ENCODE assay signal across 1 cellular context in genomic region chr6:42095776-42096541, GRCh38.
TF ChIP-seq lines count a peak whose summit lies in the region.

No MANE protein-coding gene starts in this region.

TF ChIP-seq in K562, 482 proteins besides CTCF, POLR2A, EP300 and RAD21 (continued from another document):
- no peak for TF ChIP-seq ZNF609 (CRISPR knock-in tag; IDR thresholded peaks at IDR 0.05; ENCODE audit: borderline replicate concordance)
- no peak for TF ChIP-seq DEAF1 (CRISPR knock-in tag; IDR thresholded peaks at IDR 0.05)
- peak; percentile 76 for TF ChIP-seq ZNF592 (IDR thresholded peaks at IDR 0.05)
- no peak for TF ChIP-seq ZNF57 (CRISPR knock-in tag; IDR thresholded peaks at IDR 0.05)
- TF ChIP-seq POLR2AphosphoS5 (IDR thresholded peaks at IDR 0.05; ENCODE audit: control insufficient read depth, insufficient read depth, low read depth, low read length), result no peak
- TF ChIP-seq ZC3H4 (CRISPR knock-in tag; IDR thresholded peaks at IDR 0.05; ENCODE audit: borderline replicate concordance), result no peak
- 0 out of 2 replicates have a peak, but pooled peaks have one; percentile 38 for TF ChIP-seq HDAC8 (tag; IDR thresholded peaks at IDR 0.05)
- TF ChIP-seq ZNF707 (CRISPR knock-in tag; conservative IDR thresholded peaks at IDR 0.05), result no peak
- TF ChIP-seq, protein P1, sequence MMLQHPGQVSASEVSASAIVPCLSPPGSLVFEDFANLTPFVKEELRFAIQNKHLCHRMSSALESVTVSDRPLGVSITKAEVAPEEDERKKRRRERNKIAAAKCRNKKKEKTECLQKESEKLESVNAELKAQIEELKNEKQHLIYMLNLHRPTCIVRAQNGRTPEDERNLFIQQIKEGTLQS (IDR thresholded peaks at IDR 0.05), result no peak
- TF ChIP-seq, protein P1 (CRISPR knock-in tag; conservative IDR thresholded peaks at IDR 0.05), result no peak
- TF ChIP-seq, protein P2, sequence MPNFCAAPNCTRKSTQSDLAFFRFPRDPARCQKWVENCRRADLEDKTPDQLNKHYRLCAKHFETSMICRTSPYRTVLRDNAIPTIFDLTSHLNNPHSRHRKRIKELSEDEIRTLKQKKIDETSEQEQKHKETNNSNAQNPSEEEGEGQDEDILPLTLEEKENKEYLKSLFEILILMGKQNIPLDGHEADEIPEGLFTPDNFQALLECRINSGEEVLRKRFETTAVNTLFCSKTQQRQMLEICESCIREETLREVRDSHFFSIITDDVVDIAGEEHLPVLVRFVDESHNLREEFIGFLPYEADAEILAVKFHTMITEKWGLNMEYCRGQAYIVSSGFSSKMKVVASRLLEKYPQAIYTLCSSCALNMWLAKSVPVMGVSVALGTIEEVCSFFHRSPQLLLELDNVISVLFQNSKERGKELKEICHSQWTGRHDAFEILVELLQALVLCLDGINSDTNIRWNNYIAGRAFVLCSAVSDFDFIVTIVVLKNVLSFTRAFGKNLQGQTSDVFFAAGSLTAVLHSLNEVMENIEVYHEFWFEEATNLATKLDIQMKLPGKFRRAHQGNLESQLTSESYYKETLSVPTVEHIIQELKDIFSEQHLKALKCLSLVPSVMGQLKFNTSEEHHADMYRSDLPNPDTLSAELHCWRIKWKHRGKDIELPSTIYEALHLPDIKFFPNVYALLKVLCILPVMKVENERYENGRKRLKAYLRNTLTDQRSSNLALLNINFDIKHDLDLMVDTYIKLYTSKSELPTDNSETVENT (CRISPR knock-in tag; IDR thresholded peaks at IDR 0.05), result no peak
- TF ChIP-seq, protein P3, sequence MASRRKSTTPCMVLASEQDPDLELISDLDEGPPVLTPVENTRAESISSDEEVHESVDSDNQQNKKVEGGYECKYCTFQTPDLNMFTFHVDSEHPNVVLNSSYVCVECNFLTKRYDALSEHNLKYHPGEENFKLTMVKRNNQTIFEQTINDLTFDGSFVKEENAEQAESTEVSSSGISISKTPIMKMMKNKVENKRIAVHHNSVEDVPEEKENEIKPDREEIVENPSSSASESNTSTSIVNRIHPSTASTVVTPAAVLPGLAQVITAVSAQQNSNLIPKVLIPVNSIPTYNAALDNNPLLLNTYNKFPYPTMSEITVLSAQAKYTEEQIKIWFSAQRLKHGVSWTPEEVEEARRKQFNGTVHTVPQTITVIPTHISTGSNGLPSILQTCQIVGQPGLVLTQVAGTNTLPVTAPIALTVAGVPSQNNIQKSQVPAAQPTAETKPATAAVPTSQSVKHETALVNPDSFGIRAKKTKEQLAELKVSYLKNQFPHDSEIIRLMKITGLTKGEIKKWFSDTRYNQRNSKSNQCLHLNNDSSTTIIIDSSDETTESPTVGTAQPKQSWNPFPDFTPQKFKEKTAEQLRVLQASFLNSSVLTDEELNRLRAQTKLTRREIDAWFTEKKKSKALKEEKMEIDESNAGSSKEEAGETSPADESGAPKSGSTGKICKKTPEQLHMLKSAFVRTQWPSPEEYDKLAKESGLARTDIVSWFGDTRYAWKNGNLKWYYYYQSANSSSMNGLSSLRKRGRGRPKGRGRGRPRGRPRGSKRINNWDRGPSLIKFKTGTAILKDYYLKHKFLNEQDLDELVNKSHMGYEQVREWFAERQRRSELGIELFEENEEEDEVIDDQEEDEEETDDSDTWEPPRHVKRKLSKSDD (conservative IDR thresholded peaks at IDR 0.05; ENCODE audit: low read length), result no peak
- no peak for TF ChIP-seq E2F8 (IDR thresholded peaks at IDR 0.05; ENCODE audit: low read depth, partially characterized antibody)
- no peak for TF ChIP-seq NFYB (IDR thresholded peaks at IDR 0.05; ENCODE audit: extremely low read depth, insufficient read length)
